Comparison of ENCODE assay signal across 9 cellular contexts in the genomic region with DNA sequence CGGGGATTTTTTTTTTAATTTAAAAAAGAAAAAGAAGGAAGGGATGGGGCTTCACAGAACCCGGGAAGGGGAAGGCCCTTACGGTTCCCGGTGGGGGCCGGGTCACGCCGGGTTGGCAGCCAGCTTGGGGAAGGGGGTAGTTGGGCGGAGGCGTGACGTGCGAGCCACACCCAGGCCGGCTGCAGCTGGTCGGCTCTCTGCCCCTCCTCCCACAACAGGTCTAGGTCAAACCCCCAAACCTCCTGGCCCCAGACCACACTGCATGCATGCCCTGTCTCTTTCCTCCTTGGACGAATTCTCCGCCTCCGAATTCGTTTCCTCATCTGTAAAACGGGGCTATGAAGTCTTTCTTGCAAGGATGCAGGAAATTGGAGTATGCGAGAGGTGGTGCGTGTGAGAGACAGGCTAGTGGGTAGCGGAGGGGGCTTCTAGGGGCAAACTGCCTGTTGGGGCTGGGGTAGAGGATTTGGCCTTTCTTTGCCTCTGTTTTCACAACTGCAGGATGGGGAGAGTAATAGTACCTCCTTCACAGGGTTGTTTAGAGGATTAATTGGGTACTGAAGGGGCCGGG. TPM values are rescaled to one million over a fixed set of nuclear protein-coding genes. Genes with fewer than 3 reads are reported as not detected.
A peak's percentile ranks its signal among the peaks of the same experiment; 100 is the strongest.
DNase-seq lines count a peak whose midpoint lies in the region; ATAC-seq and TF ChIP-seq lines count a peak whose summit lies in the region.
"Had no signal": no experiment of that assay in that cellular context is flagged by ENCODE, and none has a peak within 500 bp of the region (broad histone marks: within the 10 kb centered on the region; RNA-seq: fewer than 3 reads in every experiment).

No MANE protein-coding gene starts in this region.

- no peaks in the 10 kb centered on the region for H3K36me3 ChIP-seq in testis (ENCODE audit: low read depth, missing control alignments)

- peaks cover 16% of the 10 kb centered on the region for H3K4me1 Mint-ChIP-seq in T-helper 1 cell treated with Interleukin-12 subunit alpha and Interleukin-12 subunit beta and Interleukin-4 antibody, amounts not matched to agents 30 μg/mL and 1 μg/mL, for 36 hours (ENCODE audit: low read depth)
- H3K4me1 Mint-ChIP-seq in activated B cell treated with CpG ODN at 0.5 μM for 24 hours (peaks cover 60% of the 10 kb centered on the region), chondrocyte (ENCODE audit: low read depth) (peaks cover 11% of the 10 kb centered on the region)

- no peaks in the 10 kb centered on the region for H3K27me3 ChIP-seq in testis

- peaks cover 64% of the 10 kb centered on the region for H3K27me3 Mint-ChIP-seq in T-helper 1 cell treated with Interleukin-12 subunit alpha and Interleukin-12 subunit beta and Interleukin-4 antibody, amounts not matched to agents 30 μg/mL and 1 μg/mL, for 36 hours (ENCODE audit: low read depth)
- no peaks in the 10 kb centered on the region for H3K27me3 Mint-ChIP-seq in activated B cell treated with CpG ODN at 0.5 μM for 24 hours
- peaks cover 74% of the 10 kb centered on the region for H3K27me3 Mint-ChIP-seq in chondrocyte (ENCODE audit: low read depth)

- no peaks in the 10 kb centered on the region for H3K36me3 Mint-ChIP-seq in T-helper 1 cell treated with Interleukin-12 subunit alpha and Interleukin-12 subunit beta and Interleukin-4 antibody, amounts not matched to agents 30 μg/mL and 1 μg/mL, for 36 hours (ENCODE audit: low read depth)
- H3K36me3 Mint-ChIP-seq in activated B cell treated with CpG ODN at 0.5 μM for 24 hours (ENCODE audit: low read depth) (peaks cover 40% of the 10 kb centered on the region), chondrocyte (ENCODE audit: low read depth) (peaks cover 1% of the 10 kb centered on the region)

- no peaks in the 10 kb centered on the region for H3K4me1 ChIP-seq in testis

- ATAC-seq in activated B cell treated with CpG ODN at 0.5 μM for 24 hours (ENCODE audit: low read depth) (peak; percentile 74), left lobe of liver (peak; percentile 64)

- H3K4me3 ChIP-seq in testis = peak overlapping the region in 1 of 2 donors; percentile 30

- TF ChIP-seq CTCF in activated B cell treated with CpG ODN at 0.5 μM for 24 hours (IDR thresholded peaks at IDR 0.05) = no peak
- TF ChIP-seq CTCF in testis (IDR thresholded peaks at IDR 0.05) = no peak
- no peak for TF ChIP-seq CTCF in chondrocyte (IDR thresholded peaks at IDR 0.05)

- intact Hi-C loops in activated B cell treated with CpG ODN at 0.5 μM for 24 hours (cut with micrococcal nuclease) = loop anchor here (1.0 to 5.0 kb wide), 5 partner anchors 9 to 304 kb away; a partner anchor contains a TSS
- intact Hi-C loops in testis (cut with DNase I; ENCODE audit: low total_unique reads) = no loop called here

- WGBS in testis, 2 donors = 13 to 18% methylated on average over 20 to 22 of the region's 22 CpGs

- no peaks in the 10 kb centered on the region for H3K9me3 ChIP-seq in testis

- H3K27ac ChIP-seq in testis = no peak overlapping the region

- TF ChIP-seq POLR2A in testis (IDR thresholded peaks at IDR 0.05) = no peak

- H3K27ac Mint-ChIP-seq in T-helper 1 cell treated with Interleukin-12 subunit alpha and Interleukin-12 subunit beta and Interleukin-4 antibody, amounts not matched to agents 30 μg/mL and 1 μg/mL, for 36 hours = no peak overlapping the region
- H3K27ac Mint-ChIP-seq in activated B cell treated with CpG ODN at 0.5 μM for 24 hours = peak overlapping the region; percentile 93
- no peak overlapping the region for H3K27ac Mint-ChIP-seq in chondrocyte (ENCODE audit: unreplicated experiment)

- no peaks in the 10 kb centered on the region for H3K9me3 Mint-ChIP-seq in T-helper 1 cell treated with Interleukin-12 subunit alpha and Interleukin-12 subunit beta and Interleukin-4 antibody, amounts not matched to agents 30 μg/mL and 1 μg/mL, for 36 hours
- no peaks in the 10 kb centered on the region for H3K9me3 Mint-ChIP-seq in activated B cell treated with CpG ODN at 0.5 μM for 24 hours
- H3K9me3 Mint-ChIP-seq in chondrocyte (ENCODE audit: low read depth) = no peaks in the 10 kb centered on the region

- peak overlapping the region; percentile 34 for H3K4me3 Mint-ChIP-seq in T-helper 1 cell treated with Interleukin-12 subunit alpha and Interleukin-12 subunit beta and Interleukin-4 antibody, amounts not matched to agents 30 μg/mL and 1 μg/mL, for 36 hours
- peak overlapping the region; percentile 93 for H3K4me3 Mint-ChIP-seq in activated B cell treated with CpG ODN at 0.5 μM for 24 hours
- no peak overlapping the region for H3K4me3 Mint-ChIP-seq in chondrocyte (ENCODE audit: unreplicated experiment)

- DNase-seq in T-helper 1 cell = no peak
- DNase-seq in activated B cell treated with CpG ODN at 0.5 μM for 24 hours = peak; percentile 65
- DNase-seq in left lobe of liver (ENCODE audit: low spot score) = no peak
- peak; percentile 33 for DNase-seq in testis
- no peak for DNase-seq in chondrocyte (ENCODE audit: low spot score)
- no peak for DNase-seq in NCI-H128 (lab: John Stamatoyannopoulos, UW; ENCODE audit: unreplicated experiment)
- no peak for DNase-seq in NCI-H187 treated with DMSO at 0.1 percent for 48 hours (lab: John Stamatoyannopoulos, UW)
- DNase-seq: SW 1271 had no signal

- CTCF ChIA-PET in activated B cell treated with CpG ODN at 0.5 μM for 24 hours (lab: Charles Lee) = interaction anchor here (1.3 to 2.3 kb wide), 6 partner anchors 9 to 38 kb away, joined by 3 to 20 read pairs (median 5); no protein-coding TSS in a partner anchor

- POLR2A ChIA-PET in activated B cell treated with CpG ODN at 0.5 μM for 24 hours (lab: Charles Lee) = interaction anchor here (0.7 to 14.4 kb wide), 14 partner anchors 11 to 306 kb away, joined by 3 to 453 read pairs (median 5); a partner anchor contains a TSS

RNA-seq across cellular contexts. Expression of a gene that starts 0.8 kb away (rescaled TPM):
- total RNA-seq in activated B cell treated with CpG ODN at 0.5 μM for 24 hours (183 TPM in 2 replicates), left lobe of liver (3.7 TPM), testis (1 to 10 TPM; 1.3 to 4.5 TPM), chondrocyte (not detected in 3 replicates)
- polyA plus RNA-seq in testis (ENCODE audit: insufficient read depth, low read depth, low replicate concordance) = 8.9 TPM

RNA-seq across cellular contexts. Expression of a gene that starts 42.6 kb away (rescaled TPM):
- 0.11 and 0.20 TPM in 2 replicates for total RNA-seq in activated B cell treated with CpG ODN at 0.5 μM for 24 hours
- total RNA-seq in left lobe of liver = 1.5 TPM
- total RNA-seq in testis = 1 to 10 TPM; 2.7 to 3.0 TPM
- 3.5 TPM for polyA plus RNA-seq in testis (ENCODE audit: insufficient read depth, low read depth, low replicate concordance)
- not detected in 3 replicates for total RNA-seq in chondrocyte

RNA-seq across cellular contexts. Expression of a gene that starts 56.6 kb away (rescaled TPM):
- total RNA-seq in activated B cell treated with CpG ODN at 0.5 μM for 24 hours (41.9 and 48.1 TPM in 2 replicates), left lobe of liver (25.3 TPM), testis (10 to 100 TPM; 54.3 to 55.8 TPM), chondrocyte (64.8 to 87.9 TPM (median 83.7 TPM) in 3 replicates)
- polyA plus RNA-seq in testis (ENCODE audit: insufficient read depth, low read depth, low replicate concordance) = 53.2 TPM

Comparison
In these comparisons a context has a peak if more than half of its experiments do, and no peak if none do; other contexts are left out.
1. DNase-seq: peak in activated B cell treated with CpG ODN at 0.5 μM for 24 hours (single experiment) and testis (single experiment); none in T-helper 1 cell (0 of 5), left lobe of liver (single experiment), chondrocyte (single experiment), NCI-H128 (single experiment) and NCI-H187 treated with DMSO at 0.1 percent for 48 hours (single experiment).
2. RNA of a gene that starts 0.8 kb away (total RNA-seq): 183 TPM in activated B cell treated with CpG ODN at 0.5 μM for 24 hours; 1.3 to 4.5 TPM in testis, 3.7 TPM in left lobe of liver (single experiment) and not detected in chondrocyte; every median in the first group is over 10 times any median in the second.